7 cellular contexts compared by ENCODE assay signal in genomic region chr14:86654558-86655184, GRCh38.
DNase-seq lines count a peak whose midpoint lies in the region; ATAC-seq, FAIRE-seq and TF ChIP-seq lines count a peak whose summit lies in the region.

No MANE protein-coding gene starts in this region.

- H3K4me3 ChIP-seq in Karpas-422 (ENCODE audit: low read length) (no peak overlapping the region), SJSA1 (no peak overlapping the region), epithelial cell of proximal tubule (ENCODE audit: low read depth, low read length) (no peak overlapping the region), pancreas (no peak overlapping the region), gastrocnemius medialis (no peak overlapping the region)

- H3K4me2 ChIP-seq in Karpas-422 (ENCODE audit: low read depth, low read length, poor library complexity, severe bottlenecking), result no peak overlapping the region

- H3K36me3 ChIP-seq in Karpas-422 (ENCODE audit: insufficient read depth, low read length), result no peaks in the 10 kb centered on the region
- H3K36me3 ChIP-seq in SJSA1, result no peaks in the 10 kb centered on the region
- no peaks in the 10 kb centered on the region for H3K36me3 ChIP-seq in pancreas
- no peaks in the 10 kb centered on the region for H3K36me3 ChIP-seq in gastrocnemius medialis

- H3K27ac ChIP-seq in Karpas-422 (ENCODE audit: low read length) (no peak overlapping the region), SJSA1 (no peak overlapping the region), pancreas (no peak overlapping the region), gastrocnemius medialis (no peak overlapping the region)

- ATAC-seq in pancreas (peak; percentile 60 to 78 (median 68)), HG02759 (IDR thresholded peaks at IDR 0.05; ENCODE audit: unreplicated experiment) (no peak), gastrocnemius medialis (no peak)

- H2AFZ ChIP-seq in Karpas-422 (ENCODE audit: low read length), result no peak overlapping the region

- in situ Hi-C loops in gastrocnemius medialis (cut with MboI; ENCODE audit: low sequenced_read_pairs in 4 of 4), result no loop called here

- no peaks in the 10 kb centered on the region for H3K9me3 ChIP-seq in Karpas-422 (ENCODE audit: low read length)
- 0 out of 2 replicates have a peak, but pooled peaks cover 4% of the 10 kb centered on the region for H3K9me3 ChIP-seq in SJSA1 (replicated peaks)
- no peaks in the 10 kb centered on the region for H3K9me3 ChIP-seq in pancreas
- H3K9me3 ChIP-seq in gastrocnemius medialis, result no peaks in the 10 kb centered on the region

- H3K9ac ChIP-seq in Karpas-422 (ENCODE audit: low read length), result no peak overlapping the region

- no peaks in the 10 kb centered on the region for H4K20me1 ChIP-seq in Karpas-422 (ENCODE audit: insufficient read depth, low read depth, low read length)

- CTCF ChIA-PET in GM10248 (lab: Yijun Ruan, JAX), result interaction anchor here (1.7 kb wide), 1 partner anchor 9 kb away, joined by 4 read pairs; no protein-coding TSS in a partner anchor

- 45 to 54% methylated on average over 8 of the region's 8 CpGs for WGBS in pancreas, 2 donors

- H3K79me2 ChIP-seq in Karpas-422 (ENCODE audit: low read length), result no peaks in the 10 kb centered on the region

- no peak for TF ChIP-seq POLR2A in gastrocnemius medialis (IDR thresholded peaks at IDR 0.05)

- H3K9me2 ChIP-seq in Karpas-422 (replicated peaks; ENCODE audit: insufficient read depth, low read length), result no peaks in the 10 kb centered on the region

- POLR2A ChIA-PET in GM10248 (lab: Yijun Ruan, JAX), result no interaction called here

- H3K4me1 ChIP-seq in Karpas-422 (ENCODE audit: low read length) (peaks cover 4% of the 10 kb centered on the region), SJSA1 (replicated peaks) (peaks cover 6% of the 10 kb centered on the region; the same call in 1 of the 2 replicates), pancreas (no peaks in the 10 kb centered on the region), gastrocnemius medialis (no peaks in the 10 kb centered on the region)

- no peak for FAIRE-seq in pancreas (lab: Jason Lieb, UNC)

- intact Hi-C loops in pancreas (cut with DNase I), result loop anchor here in 1 of 3 donors (10.0 kb wide), 1 partner anchor 200 kb away; no protein-coding TSS in a partner anchor
- intact Hi-C loops in gastrocnemius medialis (cut with DNase I; ENCODE audit: low total_unique reads), result no loop called here

- TF ChIP-seq CTCF in GM10248 (IDR thresholded peaks at IDR 0.05; ENCODE audit: control extremely low read depth, extremely low read depth, low read depth, missing control alignments) (peak; percentile 18), epithelial cell of proximal tubule (conservative IDR thresholded peaks at IDR 0.05; ENCODE audit: low read depth, low read length) (peak; percentile 73), pancreas (IDR thresholded peaks at IDR 0.05) (peak; percentile 25 to 49 (median 37)), gastrocnemius medialis (IDR thresholded peaks at IDR 0.05 in 4 of 5, conservative IDR thresholded peaks at IDR 0.05 in 1 of 5) (peak in 1 of 5 experiments; percentile 31)

- DNase-seq in GM10248 (ENCODE audit: extremely low spot score), result no peak
- DNase-seq in Karpas-422, result peak; percentile 87
- peak; percentile 11 to 50 for DNase-seq in SJSA1 (ENCODE audit: low read depth in 1 of 2, low spot score in 2 of 2)
- DNase-seq in epithelial cell of proximal tubule (ENCODE audit: low read depth), result peak; percentile 13
- DNase-seq in pancreas, result peak; percentile 32 to 88 (median 62)
- DNase-seq in gastrocnemius medialis, result no peak

- H3K27me3 ChIP-seq in Karpas-422 (ENCODE audit: low read length) (no peaks in the 10 kb centered on the region; the same call in 1 of the 2 replicates), SJSA1 (replicated peaks) (no peaks in the 10 kb centered on the region), pancreas (no peaks in the 10 kb centered on the region), gastrocnemius medialis (no peaks in the 10 kb centered on the region)

Comparison
In these comparisons a context has a peak if more than half of its experiments do, and no peak if none do; other contexts are left out.
1. DNase-seq: peak in Karpas-422 (single experiment), SJSA1 (2 of 2), epithelial cell of proximal tubule (single experiment) and pancreas (6 of 6); none in GM10248 (single experiment) and gastrocnemius medialis (0 of 2).
2. ATAC-seq: peak in pancreas (4 of 4); none in HG02759 (single experiment) and gastrocnemius medialis (0 of 2).